8 cellular contexts compared by ENCODE assay signal in the genomic region with DNA sequence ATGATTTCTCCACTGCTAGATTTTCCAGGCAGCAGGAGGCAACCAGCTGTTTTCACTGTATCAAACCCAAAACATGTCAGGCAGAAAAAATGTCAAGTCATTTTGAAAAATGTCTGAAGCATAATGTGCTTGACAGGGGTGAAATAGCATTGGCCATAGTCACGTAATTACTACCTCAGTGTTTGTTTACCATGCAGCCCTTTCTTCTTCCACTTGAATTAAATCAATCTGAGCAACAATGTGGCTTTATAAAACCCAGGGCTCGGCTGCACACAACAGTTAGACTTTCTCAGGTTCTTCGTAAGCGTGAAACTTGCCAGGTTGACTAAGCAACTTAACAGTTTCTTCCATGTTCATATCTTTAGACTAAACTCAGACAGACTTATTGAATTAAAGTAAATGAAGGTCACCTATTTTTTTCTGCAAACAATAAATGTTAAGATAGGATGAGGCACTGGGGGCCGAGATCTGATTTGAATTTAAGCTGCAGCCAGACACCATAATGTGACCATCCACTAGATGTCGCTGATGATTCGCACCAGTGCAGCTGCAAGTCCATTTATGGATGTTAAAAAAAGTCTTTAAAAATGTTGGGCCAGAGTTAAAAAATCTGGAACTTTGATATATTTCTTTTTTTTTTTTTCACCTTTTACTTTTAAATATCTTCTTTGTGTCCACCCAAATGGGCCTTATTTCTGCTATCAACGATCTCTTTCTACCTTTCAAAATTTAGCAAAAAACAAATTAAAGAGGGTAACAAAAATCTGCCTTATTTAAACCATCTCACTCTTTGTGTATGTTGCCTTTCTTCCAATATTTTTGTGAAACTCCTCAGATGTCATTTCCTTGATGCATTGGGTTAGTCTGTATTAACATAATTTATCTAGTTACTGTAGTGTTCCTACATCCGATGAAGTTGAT.
DNase-seq lines count a peak whose midpoint lies in the region; ATAC-seq, FAIRE-seq and TF ChIP-seq lines count a peak whose summit lies in the region.

No MANE protein-coding gene starts in this region.

- TF ChIP-seq CTCF in epithelial cell of proximal tubule (conservative IDR thresholded peaks at IDR 0.05; ENCODE audit: low read depth, low read length), result peak; percentile 92

- H3K4me3 ChIP-seq in epithelial cell of proximal tubule (ENCODE audit: low read depth, low read length), result no peak overlapping the region

- FAIRE-seq in GM18507 (lab: Jason Lieb, UNC) (peak; percentile 85), TTC549 (lab: Jason Lieb, UNC) (peak; percentile 64), urothelium cell line (lab: Jason Lieb, UNC) (no peak)

- peak in 8 of 14 donors; percentile 2 to 17 (median 5) for DNase-seq in C1 segment of cervical spinal cord (lab: John Stamatoyannopoulos, UW)
- peak; percentile 14 for DNase-seq in GM18507 (ENCODE audit: extremely low spot score, insufficient read length, low read depth)
- DNase-seq in NCI-H1436 (lab: John Stamatoyannopoulos, UW), result peak; percentile 58
- no peak for DNase-seq in epithelial cell of proximal tubule (ENCODE audit: low read depth)
- peak; percentile 64 for DNase-seq in myocyte (ENCODE audit: low read depth)
- DNase-seq in urothelium cell line (ENCODE audit: low spot score), result peak; percentile 62

- no peak for ATAC-seq in HG02973 (IDR thresholded peaks at IDR 0.05; ENCODE audit: unreplicated experiment)
